8 cellular contexts compared by ENCODE assay signal in genomic region chr1:146284752-146285151, GRCh38. TPM values are rescaled to one million over a fixed set of nuclear protein-coding genes. Genes with fewer than 3 reads are reported as not detected.
DNase-seq lines count a peak whose midpoint lies in the region; ATAC-seq and TF ChIP-seq lines count a peak whose summit lies in the region.
"Not testable (repeated sequence)": the region's sequence is repeated elsewhere in the genome, so short reads cannot be mapped to it uniquely, and the experiment has no call there.

No MANE protein-coding gene starts in this region.

- not testable (repeated sequence) for H3K4me3 ChIP-seq in RWPE2 (ENCODE audit: severe bottlenecking); right cardiac atrium (ENCODE audit: low read length)

- POLR2A ChIA-PET in CD4-positive, alpha-beta T cell (lab: Charles Lee): not testable (repeated sequence)

- DNase-seq in CD4-positive, alpha-beta T cell; RWPE2 (ENCODE audit: low spot score); activated naive CD8-positive, alpha-beta T cell treated with anti-CD3 and anti-CD28 coated beads, Interleukin-2, amount 50 U/mL, for 24 hours; right cardiac atrium; natural killer cell: not testable (repeated sequence)

- CTCF ChIA-PET in CD4-positive, alpha-beta T cell (lab: Charles Lee): not testable (repeated sequence)

- H3K9me3 Mint-ChIP-seq in CD4-positive, alpha-beta T cell; activated naive CD8-positive, alpha-beta T cell treated with anti-CD3 and anti-CD28 coated beads, Interleukin-2, amount 50 U/mL, for 24 hours; natural killer cell: not testable (repeated sequence)

- intact Hi-C loops in CD4-positive, alpha-beta T cell (cut with DNase I, micrococcal nuclease); right cardiac atrium (cut with DNase I); natural killer cell (cut with micrococcal nuclease): not testable (repeated sequence)

- not testable (repeated sequence) for H3K4me3 Mint-ChIP-seq in CD4-positive, alpha-beta T cell; activated naive CD8-positive, alpha-beta T cell treated with anti-CD3 and anti-CD28 coated beads, Interleukin-2, amount 50 U/mL, for 24 hours; natural killer cell

- peak; percentile 54 for ATAC-seq in CD4-positive, alpha-beta T cell (ENCODE audit: poor library complexity)
- ATAC-seq in GM19023 (IDR thresholded peaks at IDR 0.05; ENCODE audit: unreplicated experiment) (peak; percentile 61), GM21619 (IDR thresholded peaks at IDR 0.05; ENCODE audit: unreplicated experiment) (peak; percentile 59), HG02870 (IDR thresholded peaks at IDR 0.05; ENCODE audit: unreplicated experiment) (peak; percentile 44), RWPE2 (ENCODE audit: low read depth) (peak; percentile 31; the same call in 1 of the 3 replicates), right cardiac atrium (peak; percentile 61 to 76), natural killer cell (peak; percentile 62 to 86 (median 70))
- peak; percentile 80 for ATAC-seq in activated naive CD8-positive, alpha-beta T cell treated with anti-CD3 and anti-CD28 coated beads, Interleukin-2, amount 50 U/mL, for 24 hours

- WGBS in right cardiac atrium: no CpG with 5 or more reads among the region's 1 CpG

- H3K4me1 ChIP-seq in RWPE2 (ENCODE audit: insufficient read depth, poor library complexity, severe bottlenecking); right cardiac atrium (ENCODE audit: control insufficient read depth, insufficient read depth, low read length): not testable (repeated sequence)

- not testable (repeated sequence) for TF ChIP-seq CTCF in CD4-positive, alpha-beta T cell (IDR thresholded peaks at IDR 0.05); RWPE2 (IDR thresholded peaks at IDR 0.05; ENCODE audit: poor library complexity, severe bottlenecking); natural killer cell (IDR thresholded peaks at IDR 0.05)

- not testable (repeated sequence) for H3K27ac ChIP-seq in CD4-positive, alpha-beta T cell (ENCODE audit: low read depth, low read length); RWPE2 (ENCODE audit: poor library complexity, severe bottlenecking); right cardiac atrium (ENCODE audit: low read length)

- H3K4me1 Mint-ChIP-seq in CD4-positive, alpha-beta T cell (ENCODE audit: low read depth); activated naive CD8-positive, alpha-beta T cell treated with anti-CD3 and anti-CD28 coated beads, Interleukin-2, amount 50 U/mL, for 24 hours; natural killer cell: not testable (repeated sequence)

- H3K27ac Mint-ChIP-seq in CD4-positive, alpha-beta T cell; activated naive CD8-positive, alpha-beta T cell treated with anti-CD3 and anti-CD28 coated beads, Interleukin-2, amount 50 U/mL, for 24 hours; natural killer cell: not testable (repeated sequence)

- H3K9me3 ChIP-seq in CD4-positive, alpha-beta T cell (ENCODE audit: control insufficient read depth, low read length); RWPE2 (ENCODE audit: severe bottlenecking); right cardiac atrium (ENCODE audit: control insufficient read depth, low read length): not testable (repeated sequence)

- not testable (repeated sequence) for H3K36me3 ChIP-seq in RWPE2 (ENCODE audit: low read depth)

- H3K36me3 Mint-ChIP-seq in CD4-positive, alpha-beta T cell (ENCODE audit: low read depth); activated naive CD8-positive, alpha-beta T cell treated with anti-CD3 and anti-CD28 coated beads, Interleukin-2, amount 50 U/mL, for 24 hours (ENCODE audit: low read depth); natural killer cell: not testable (repeated sequence)

- H3K27me3 ChIP-seq in CD4-positive, alpha-beta T cell (ENCODE audit: control insufficient read depth, insufficient read depth, low read length); RWPE2 (ENCODE audit: insufficient read depth, poor library complexity, severe bottlenecking); right cardiac atrium (ENCODE audit: control insufficient read depth, insufficient read depth): not testable (repeated sequence)

- not testable (repeated sequence) for H3K27me3 Mint-ChIP-seq in CD4-positive, alpha-beta T cell; activated naive CD8-positive, alpha-beta T cell treated with anti-CD3 and anti-CD28 coated beads, Interleukin-2, amount 50 U/mL, for 24 hours; natural killer cell (ENCODE audit: low read depth in 2 of 2)

RNA-seq across cellular contexts. Expression of gene NOTCH2NLA, which starts 55.9 kb away (rescaled TPM):
- total RNA-seq in CD4-positive, alpha-beta T cell: 10 to 100 TPM; 18.2 to 21.3 TPM
- total RNA-seq in right cardiac atrium (10 to 100 TPM; 11.6 to 19.8 (median 14.1) TPM), natural killer cell (10 to 100 TPM; 36.4 to 59.0 (median 41.0) TPM)
- polyA plus RNA-seq in right cardiac atrium: 12.7 TPM
